In the genomic region with DNA sequence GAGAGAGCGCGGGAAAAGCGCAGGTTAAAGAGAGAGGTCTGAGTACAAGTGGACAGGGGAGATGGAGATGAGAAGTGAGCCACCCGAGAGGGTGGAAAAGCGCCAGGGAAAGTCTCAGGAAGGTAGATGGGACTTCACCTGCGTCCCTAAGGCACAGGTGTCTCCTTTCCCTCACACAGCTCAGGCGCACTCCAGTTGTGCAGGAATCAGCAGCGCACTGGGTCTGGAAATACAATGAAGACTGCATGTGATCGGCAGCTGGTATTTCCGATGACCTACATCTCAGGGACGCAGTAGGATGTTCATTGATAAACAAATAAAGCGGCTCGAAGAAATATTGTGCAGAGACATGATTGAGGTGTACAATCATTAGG, we compare ENCODE assay signal across 10 cellular contexts. TPM values are rescaled to one million over a fixed set of nuclear protein-coding genes. Genes with fewer than 3 reads are reported as not detected.
DNase-seq lines count a peak whose midpoint lies in the region; ATAC-seq and TF ChIP-seq lines count a peak whose summit lies in the region.
"Had no signal": no experiment of that assay in that cellular context is flagged by ENCODE, and none has a peak within 500 bp of the region (broad histone marks: within the 10 kb centered on the region; RNA-seq: fewer than 3 reads in every experiment).

No MANE protein-coding gene starts in this region.

- ATAC-seq in HG03571 (IDR thresholded peaks at IDR 0.05; ENCODE audit: unreplicated experiment) (peak; percentile 5), HG02610 (IDR thresholded peaks at IDR 0.05; ENCODE audit: unreplicated experiment) (no peak)

- H3K27ac ChIP-seq in testis, result no peak overlapping the region
- H3K27ac ChIP-seq: HL-60 had no signal

- H3K9me3 Mint-ChIP-seq in T-helper 1 cell treated with Interleukin-12 subunit alpha and Interleukin-12 subunit beta and Interleukin-4 antibody, amounts not matched to agents 30 μg/mL and 1 μg/mL, for 36 hours, result no peaks in the 10 kb centered on the region

- no peak for TF ChIP-seq POLR2A in testis (IDR thresholded peaks at IDR 0.05)

- no peak for TF ChIP-seq CTCF in testis (IDR thresholded peaks at IDR 0.05)

- 2 to 3% methylated on average over 13 of the region's 13 CpGs for WGBS in testis, 2 donors

- H3K27ac Mint-ChIP-seq in T-helper 1 cell treated with Interleukin-12 subunit alpha and Interleukin-12 subunit beta and Interleukin-4 antibody, amounts not matched to agents 30 μg/mL and 1 μg/mL, for 36 hours, result no peak overlapping the region

- peak overlapping the region; percentile 70 for H3K4me3 Mint-ChIP-seq in T-helper 1 cell treated with Interleukin-12 subunit alpha and Interleukin-12 subunit beta and Interleukin-4 antibody, amounts not matched to agents 30 μg/mL and 1 μg/mL, for 36 hours

- H3K27me3 ChIP-seq in testis (no peaks in the 10 kb centered on the region), MG63 (0 out of 2 replicates have a peak, but pooled peaks cover 5% of the 10 kb centered on the region)

- intact Hi-C loops in testis (cut with DNase I; ENCODE audit: low total_unique reads), result no loop called here

- DNase-seq in T-helper 1 cell (no peak), testis (no peak), NCI-H187 treated with DMSO at 0.1 percent for 48 hours (lab: John Stamatoyannopoulos, UW) (no peak), MG63 (no peak)

- H3K36me3 ChIP-seq in testis (ENCODE audit: low read depth, missing control alignments), result no peaks in the 10 kb centered on the region
- H3K36me3 ChIP-seq in MG63, result no peaks in the 10 kb centered on the region

- H3K9me3 ChIP-seq in iPS-18c (ENCODE audit: control insufficient read depth, insufficient read depth, low read length) (no peaks in the 10 kb centered on the region), testis (no peaks in the 10 kb centered on the region), MG63 (no peaks in the 10 kb centered on the region)

- H3K4me1 Mint-ChIP-seq in T-helper 1 cell treated with Interleukin-12 subunit alpha and Interleukin-12 subunit beta and Interleukin-4 antibody, amounts not matched to agents 30 μg/mL and 1 μg/mL, for 36 hours (ENCODE audit: low read depth), result peaks cover 7% of the 10 kb centered on the region

- H3K4me1 ChIP-seq in testis, result no peaks in the 10 kb centered on the region

- H3K4me3 ChIP-seq in iPS-18c (ENCODE audit: insufficient read depth, low read depth, low read length) (peak overlapping the region; percentile 68), testis (peak overlapping the region; percentile 46 to 52), MG63 (no peak overlapping the region)

- peaks cover 14% of the 10 kb centered on the region for H3K27me3 Mint-ChIP-seq in T-helper 1 cell treated with Interleukin-12 subunit alpha and Interleukin-12 subunit beta and Interleukin-4 antibody, amounts not matched to agents 30 μg/mL and 1 μg/mL, for 36 hours (ENCODE audit: low read depth)

- H3K36me3 Mint-ChIP-seq in T-helper 1 cell treated with Interleukin-12 subunit alpha and Interleukin-12 subunit beta and Interleukin-4 antibody, amounts not matched to agents 30 μg/mL and 1 μg/mL, for 36 hours (ENCODE audit: low read depth), result no peaks in the 10 kb centered on the region

RNA-seq across cellular contexts. Expression of gene KHDRBS2, which starts 0.4 kb away (rescaled TPM):
- 1 to 10 TPM; 1.8 to 2.0 TPM for total RNA-seq in testis
- 0.26 TPM for polyA plus RNA-seq in testis (ENCODE audit: insufficient read depth, low read depth, low replicate concordance)
- total RNA-seq in MG63 (2014; rRNA removed; shearing (Covaris generic); ENCODE audit: low replicate concordance), result not detected in 2 replicates
- total RNA-seq: fibroblast of lung had no signal
- polyA plus RNA-seq: fibroblast of lung had no signal
